Comparison of ENCODE assay signal across 9 cellular contexts in genomic region chr11:121723261-121723741, GRCh38.
A peak's percentile ranks its signal among the peaks of the same experiment; 100 is the strongest.
DNase-seq lines count a peak whose midpoint lies in the region; ATAC-seq, FAIRE-seq and TF ChIP-seq lines count a peak whose summit lies in the region.
"Had no signal": no experiment of that assay in that cellular context is flagged by ENCODE, and none has a peak within 500 bp of the region (broad histone marks: within the 10 kb centered on the region; RNA-seq: fewer than 3 reads in every experiment).

No MANE protein-coding gene starts in this region.

- H3K4me1 ChIP-seq in PC-9 (replicated peaks; ENCODE audit: insufficient read depth) (no peaks in the 10 kb centered on the region), neuronal stem cell (ENCODE audit: control insufficient read depth in 2 of 2, insufficient read depth in 1 of 2, low read depth in 1 of 2, low read length in 2 of 2) (peaks cover 0 to 6% of the 10 kb centered on the region in 2 donors)
- H3K4me1 ChIP-seq: BLaER1 had no signal

- WGBS in neuronal stem cell (ENCODE audit: extremely low coverage in 2 of 2, insufficient read length in 2 of 2, insufficient replicate concordance in 1 of 2), 2 donors: no CpG with 5 or more reads among the region's 15 CpGs

- H3K4me2 ChIP-seq in PC-9: 0 out of 2 replicates have a peak overlapping the region, but pooled peaks have one; percentile 16
- H3K4me2 ChIP-seq in neuronal stem cell (ENCODE audit: insufficient read depth, low read length, poor library complexity, severe bottlenecking): peak overlapping the region; percentile 63
- H3K4me2 ChIP-seq: BLaER1 had no signal

- H3K9me3 Mint-ChIP-seq in T-helper 2 cell treated with Interferon-gamma antibody and Interleukin-4, amounts not matched to agents 5 μg/mL and 100 μg/mL, for 36 hours: no peaks in the 10 kb centered on the region
- no peaks in the 10 kb centered on the region for H3K9me3 Mint-ChIP-seq in activated CD4-positive, alpha-beta memory T cell treated with anti-CD3 and anti-CD28 coated beads for 36 hours

- BruUV-seq in PC-9 (replicated peaks; lab: Mats Ljungman, UMichigan): no TSS peak

- no peak overlapping the region for H4K91ac ChIP-seq in neuronal stem cell (ENCODE audit: low read depth, low read length, poor library complexity)

- intact Hi-C loops in PC-9 (cut with micrococcal nuclease; ENCODE audit: unreplicated experiment): no loop called here
- intact Hi-C loops in activated CD4-positive, alpha-beta memory T cell treated with anti-CD3 and anti-CD28 coated beads for 36 hours (cut with micrococcal nuclease): no loop called here

- H3K27me3 ChIP-seq in PC-9 (ENCODE audit: insufficient read depth, low read depth) (peaks cover 11% of the 10 kb centered on the region), neuronal stem cell (ENCODE audit: control insufficient read depth in 3 of 3, insufficient read depth in 3 of 3, low read depth in 1 of 3, low read length in 3 of 3) (peaks cover 0 to 29% (median 0%) of the 10 kb centered on the region in 3 experiments)

- H3K4ac ChIP-seq in neuronal stem cell (ENCODE audit: low read length): no peak overlapping the region

- no peak for TF ChIP-seq CTCF in PC-9 (conservative IDR thresholded peaks at IDR 0.05)

- no peak overlapping the region for H2BK15ac ChIP-seq in neuronal stem cell (ENCODE audit: low read length)

- no peak overlapping the region for H2BK120ac ChIP-seq in neuronal stem cell (ENCODE audit: low read depth, low read length)

- no peaks in the 10 kb centered on the region for H3K79me1 ChIP-seq in neuronal stem cell (ENCODE audit: low read depth, low read length)

- H3K4me1 Mint-ChIP-seq in T-helper 2 cell treated with Interferon-gamma antibody and Interleukin-4, amounts not matched to agents 5 μg/mL and 100 μg/mL, for 36 hours (ENCODE audit: low read depth): no peaks in the 10 kb centered on the region
- H3K4me1 Mint-ChIP-seq in activated CD4-positive, alpha-beta memory T cell treated with anti-CD3 and anti-CD28 coated beads for 36 hours (ENCODE audit: low read depth): peaks cover 3% of the 10 kb centered on the region

- H3K36me3 ChIP-seq in PC-9 (ENCODE audit: low read depth): no peaks in the 10 kb centered on the region
- no peaks in the 10 kb centered on the region for H3K36me3 ChIP-seq in neuronal stem cell (replicated peaks in 1 of 2; ENCODE audit: control insufficient read depth in 2 of 2, insufficient read depth in 2 of 2, low read length in 2 of 2)
- H3K36me3 ChIP-seq: BLaER1 had no signal

- H3K18ac ChIP-seq in neuronal stem cell (ENCODE audit: low read length): no peak overlapping the region

- POLR2A ChIA-PET in PC-9 (lab: Charles Lee; ENCODE audit: unreplicated experiment): no interaction called here
- POLR2A ChIA-PET in activated CD4-positive, alpha-beta memory T cell treated with anti-CD3 and anti-CD28 coated beads for 36 hours (lab: Charles Lee): no interaction called here

- no peaks in the 10 kb centered on the region for H4K20me1 ChIP-seq in PC-9 (ENCODE audit: insufficient read depth)
- H4K20me1 ChIP-seq: BLaER1 had no signal

- no peak overlapping the region for H3K4me3 ChIP-seq in PC-9
- peak overlapping the region in 1 of 2 donors; percentile 66 for H3K4me3 ChIP-seq in neuronal stem cell (ENCODE audit: low read length in 2 of 2)
- H3K4me3 ChIP-seq: BLaER1 had no signal

- peaks cover 19% of the 10 kb centered on the region for H3K27me3 Mint-ChIP-seq in T-helper 2 cell treated with Interferon-gamma antibody and Interleukin-4, amounts not matched to agents 5 μg/mL and 100 μg/mL, for 36 hours (ENCODE audit: low read depth)
- peaks cover 7% of the 10 kb centered on the region for H3K27me3 Mint-ChIP-seq in activated CD4-positive, alpha-beta memory T cell treated with anti-CD3 and anti-CD28 coated beads for 36 hours

- H3K27ac ChIP-seq in PC-9 (no peak overlapping the region), neuronal stem cell (replicated peaks; ENCODE audit: low read length) (no peak overlapping the region)
- H3K27ac ChIP-seq: BLaER1 had no signal

- H4K8ac ChIP-seq in neuronal stem cell (ENCODE audit: low read depth, low read length): no peak overlapping the region

- no peak overlapping the region for H3K4me3 Mint-ChIP-seq in T-helper 2 cell treated with Interferon-gamma antibody and Interleukin-4, amounts not matched to agents 5 μg/mL and 100 μg/mL, for 36 hours
- H3K4me3 Mint-ChIP-seq in activated CD4-positive, alpha-beta memory T cell treated with anti-CD3 and anti-CD28 coated beads for 36 hours: no peak overlapping the region

- CTCF ChIA-PET in PC-9 (lab: Charles Lee): no interaction called here
- CTCF ChIA-PET in activated CD4-positive, alpha-beta memory T cell treated with anti-CD3 and anti-CD28 coated beads for 36 hours (lab: Charles Lee): no interaction called here

- H2BK5ac ChIP-seq in neuronal stem cell (ENCODE audit: low read length): no peak overlapping the region

- no peaks in the 10 kb centered on the region for H3K9me3 ChIP-seq in PC-9 (ENCODE audit: insufficient read depth, low read depth)
- peaks cover 0 to 4% of the 10 kb centered on the region in 2 donors for H3K9me3 ChIP-seq in neuronal stem cell (replicated peaks in 1 of 2; ENCODE audit: control insufficient read depth in 2 of 2, insufficient read depth in 1 of 2, low read depth in 1 of 2, low read length in 2 of 2)

- DNase-seq in PC-9 (no peak), frontal cortex (ENCODE audit: low spot score in 2 of 2) (peak; percentile 2 to 16), neuronal stem cell (ENCODE audit: low spot score) (no peak), NCI-H2029 treated with DMSO at 0.1 percent for 48 hours (lab: John Stamatoyannopoulos, UW) (no peak)
- no peak for DNase-seq in T-helper 2 cell treated with Interferon-gamma antibody and Interleukin-4, amounts not matched to agents 5 μg/mL and 100 μg/mL, for 36 hours (ENCODE audit: low spot score)
- DNase-seq in activated CD4-positive, alpha-beta memory T cell treated with anti-CD3 and anti-CD28 coated beads for 36 hours: no peak

- FAIRE-seq in A204.1 (lab: Jason Lieb, UNC) (peak; percentile 76), frontal cortex (lab: Jason Lieb, UNC) (no peak)

- H3K79me2 ChIP-seq in PC-9 (ENCODE audit: low read depth): no peaks in the 10 kb centered on the region

- no peak overlapping the region for H2AK5ac ChIP-seq in neuronal stem cell (ENCODE audit: low read depth, low read length)

- no peak overlapping the region for H3K9ac ChIP-seq in neuronal stem cell (ENCODE audit: low read depth, low read length, poor library complexity)
- H3K9ac ChIP-seq: BLaER1 had no signal

- H2AFZ ChIP-seq in PC-9 (peak overlapping the region; percentile 49; the same call in 1 of the 2 replicates), neuronal stem cell (ENCODE audit: low read length) (peak overlapping the region; percentile 85)

- H3F3A ChIP-seq in PC-9 (ENCODE audit: insufficient read depth, low read depth): no peaks in the 10 kb centered on the region

- no peaks in the 10 kb centered on the region for H3K36me3 Mint-ChIP-seq in T-helper 2 cell treated with Interferon-gamma antibody and Interleukin-4, amounts not matched to agents 5 μg/mL and 100 μg/mL, for 36 hours (ENCODE audit: low read depth)
- H3K36me3 Mint-ChIP-seq in activated CD4-positive, alpha-beta memory T cell treated with anti-CD3 and anti-CD28 coated beads for 36 hours: no peaks in the 10 kb centered on the region

- H3K14ac ChIP-seq in neuronal stem cell (ENCODE audit: low read length): no peak overlapping the region

- no peak overlapping the region for H2BK12ac ChIP-seq in neuronal stem cell (ENCODE audit: low read length)

- no peak for ATAC-seq in GM18498 (IDR thresholded peaks at IDR 0.05; ENCODE audit: unreplicated experiment)

- no peak overlapping the region for H3K23ac ChIP-seq in neuronal stem cell (ENCODE audit: low read depth, low read length, poor library complexity)

- no peak overlapping the region for H3K27ac Mint-ChIP-seq in T-helper 2 cell treated with Interferon-gamma antibody and Interleukin-4, amounts not matched to agents 5 μg/mL and 100 μg/mL, for 36 hours
- H3K27ac Mint-ChIP-seq in activated CD4-positive, alpha-beta memory T cell treated with anti-CD3 and anti-CD28 coated beads for 36 hours: no peak overlapping the region

- H3K9me2 ChIP-seq in PC-9 (ENCODE audit: insufficient read depth): no peaks in the 10 kb centered on the region

Comparison
In these comparisons a context has a peak if more than half of its experiments do, and no peak if none do; other contexts are left out.
1. DNase-seq: peak in frontal cortex (2 of 2); none in PC-9 (0 of 2), neuronal stem cell (single experiment), NCI-H2029 treated with DMSO at 0.1 percent for 48 hours (single experiment), T-helper 2 cell treated with Interferon-gamma antibody and Interleukin-4, amounts not matched to agents 5 μg/mL and 100 μg/mL, for 36 hours (single experiment) and activated CD4-positive, alpha-beta memory T cell treated with anti-CD3 and anti-CD28 coated beads for 36 hours (single experiment).